ENCODE assay signal across 11 cellular contexts in the genomic region with DNA sequence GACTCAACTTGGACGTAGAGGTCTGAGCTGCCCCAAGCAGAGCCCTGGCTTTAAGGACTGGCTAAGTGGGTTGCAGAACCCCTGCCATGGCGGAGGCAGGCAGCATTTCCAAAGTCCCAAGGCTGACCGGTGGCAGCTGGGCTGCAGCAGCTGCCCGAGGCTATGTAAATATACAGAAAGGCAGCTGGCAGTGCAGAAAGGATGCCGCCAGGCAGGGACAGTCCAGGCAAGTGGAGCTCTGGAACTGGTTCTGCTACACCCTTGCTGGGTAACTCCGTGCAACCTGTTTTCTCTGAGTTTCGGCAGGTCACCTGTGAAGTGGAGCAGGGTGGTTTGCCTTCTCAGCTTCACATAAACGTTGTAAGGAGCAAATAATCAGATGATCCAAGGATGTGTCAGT. TPM values are rescaled to one million over a fixed set of nuclear protein-coding genes. Genes with fewer than 3 reads are reported as not detected.
A peak's percentile ranks its signal among the peaks of the same experiment; 100 is the strongest.
DNase-seq lines count a peak whose midpoint lies in the region; ATAC-seq and TF ChIP-seq lines count a peak whose summit lies in the region.
"Had no signal": no experiment of that assay in that cellular context is flagged by ENCODE, and none has a peak within 500 bp of the region (broad histone marks: within the 10 kb centered on the region; RNA-seq: fewer than 3 reads in every experiment).

No MANE protein-coding gene starts in this region.

- no peaks in the 10 kb centered on the region for H4K20me1 ChIP-seq in GM23338 (replicated peaks; ENCODE audit: insufficient read depth)
- H4K20me1 ChIP-seq in hepatocyte (ENCODE audit: insufficient read depth, poor library complexity, severe bottlenecking): no peaks in the 10 kb centered on the region

- TF ChIP-seq POLR2A in testis (IDR thresholded peaks at IDR 0.05): no peak

- H3K36me3 ChIP-seq in GM23338 (ENCODE audit: insufficient read depth) (no peaks in the 10 kb centered on the region; the same call in 1 of the 2 replicates), hepatocyte (replicated peaks; ENCODE audit: insufficient read depth, low read depth) (no peaks in the 10 kb centered on the region), rectal smooth muscle tissue (ENCODE audit: control insufficient read depth, insufficient read depth, low read length) (no peaks in the 10 kb centered on the region), HAP-1 (replicated peaks) (no peaks in the 10 kb centered on the region), testis (ENCODE audit: low read depth, missing control alignments) (no peaks in the 10 kb centered on the region)
- H3K36me3 ChIP-seq in CD8-positive, alpha-beta T cell (ENCODE audit: insufficient read depth, low read length): no peaks in the 10 kb centered on the region
- H3K36me3 ChIP-seq: heart left ventricle had no signal

- H3K4me3 ChIP-seq in GM23338: no peak overlapping the region
- no peak overlapping the region for H3K4me3 ChIP-seq in hepatocyte
- no peak overlapping the region for H3K4me3 ChIP-seq in rectal smooth muscle tissue (ENCODE audit: low read length)
- no peak overlapping the region for H3K4me3 ChIP-seq in HAP-1
- H3K4me3 ChIP-seq in CD8-positive, alpha-beta T cell (ENCODE audit: low read depth, low read length): no peak overlapping the region
- H3K4me3 ChIP-seq in testis: no peak overlapping the region
- H3K4me3 ChIP-seq: heart left ventricle had no signal

- H3K27me3 ChIP-seq in GM23338 (ENCODE audit: insufficient read depth) (no peaks in the 10 kb centered on the region), hepatocyte (no peaks in the 10 kb centered on the region), rectal smooth muscle tissue (ENCODE audit: control insufficient read depth, insufficient read depth, low read length) (no peaks in the 10 kb centered on the region), HAP-1 (ENCODE audit: low read depth) (no peaks in the 10 kb centered on the region), testis (no peaks in the 10 kb centered on the region)
- no peaks in the 10 kb centered on the region for H3K27me3 ChIP-seq in CD8-positive, alpha-beta T cell (ENCODE audit: insufficient read depth, low read length)
- H3K27me3 ChIP-seq: heart left ventricle had no signal

- no peak overlapping the region for H3K9ac ChIP-seq in rectal smooth muscle tissue (ENCODE audit: low read length)
- H3K9ac ChIP-seq: parathyroid adenoma had no signal

- no peaks in the 10 kb centered on the region for H3F3A ChIP-seq in GM23338 (replicated peaks; ENCODE audit: low read depth)

- WGBS in hepatocyte (ENCODE audit: low lambda C conversion rate, missing lambda C conversion rate): 54% methylated on average over 8 of the region's 8 CpGs
- WGBS in testis, 2 donors: 75 to 89% methylated on average over 8 of the region's 8 CpGs

- in situ Hi-C loops in HAP-1 (cut with MboI; ENCODE audit: low sequenced_read_pairs): no loop called here

- no peaks in the 10 kb centered on the region for H3K9me3 Mint-ChIP-seq in GM23338
- no peaks in the 10 kb centered on the region for H3K9me3 Mint-ChIP-seq in CD8-positive, alpha-beta T cell
- H3K9me3 Mint-ChIP-seq: activated CD4-positive, alpha-beta memory T cell treated with anti-CD3 and anti-CD28 coated beads, Interleukin-2, amount 10 ng/mL, durations not matched to agents 7 days and 5 days had no signal

- H3K27ac Mint-ChIP-seq in GM23338: peak overlapping the region; percentile 84
- no peak overlapping the region for H3K27ac Mint-ChIP-seq in CD8-positive, alpha-beta T cell
- H3K27ac Mint-ChIP-seq: activated CD4-positive, alpha-beta memory T cell treated with anti-CD3 and anti-CD28 coated beads, Interleukin-2, amount 10 ng/mL, durations not matched to agents 7 days and 5 days had no signal

- H3K4me1 Mint-ChIP-seq in GM23338: peaks cover 91% of the 10 kb centered on the region
- H3K4me1 Mint-ChIP-seq in CD8-positive, alpha-beta T cell (ENCODE audit: low read depth): no peaks in the 10 kb centered on the region
- H3K4me1 Mint-ChIP-seq: activated CD4-positive, alpha-beta memory T cell treated with anti-CD3 and anti-CD28 coated beads, Interleukin-2, amount 10 ng/mL, durations not matched to agents 7 days and 5 days had no signal

- H3K79me2 ChIP-seq in GM23338 (replicated peaks; ENCODE audit: insufficient read depth) (peaks cover 6% of the 10 kb centered on the region), hepatocyte (peaks cover 73% of the 10 kb centered on the region)

- H3K27ac ChIP-seq in GM23338 (ENCODE audit: low read depth): 0 out of 2 replicates have a peak overlapping the region, but pooled peaks have one; percentile 42
- peak overlapping the region; percentile 78 for H3K27ac ChIP-seq in hepatocyte
- peak overlapping the region; percentile 83 for H3K27ac ChIP-seq in rectal smooth muscle tissue (ENCODE audit: low read depth, low read length)
- no peak overlapping the region for H3K27ac ChIP-seq in CD8-positive, alpha-beta T cell (ENCODE audit: low read depth, low read length)
- H3K27ac ChIP-seq in testis: no peak overlapping the region
- H3K27ac ChIP-seq: parathyroid adenoma had no signal

- H3K4me2 ChIP-seq in GM23338 (peak overlapping the region; percentile 72; the same call in 1 of the 2 replicates), hepatocyte (peak overlapping the region; percentile 43)

- H3K27me3 Mint-ChIP-seq in GM23338 (ENCODE audit: insufficient read depth, low read depth, poor library complexity): peaks cover 13% of the 10 kb centered on the region
- H3K27me3 Mint-ChIP-seq in CD8-positive, alpha-beta T cell (ENCODE audit: low read depth): no peaks in the 10 kb centered on the region

- H3K9me2 ChIP-seq in GM23338 (ENCODE audit: insufficient read depth) (no peaks in the 10 kb centered on the region), hepatocyte (replicated peaks; ENCODE audit: insufficient read depth) (no peaks in the 10 kb centered on the region)

- intact Hi-C loops in CD8-positive, alpha-beta T cell (cut with DNase I, micrococcal nuclease): no loop called here
- intact Hi-C loops in testis (cut with DNase I; ENCODE audit: low total_unique reads): no loop called here

- H2AFZ ChIP-seq in GM23338: no peak overlapping the region
- H2AFZ ChIP-seq in hepatocyte: no peak overlapping the region
- H2AFZ ChIP-seq: parathyroid adenoma had no signal

- DNase-seq in GM23338 (ENCODE audit: low spot score) (no peak), NCI-H774 (lab: John Stamatoyannopoulos, UW) (peak; percentile 82), hepatocyte (ENCODE audit: low spot score) (no peak), HAP-1 (ENCODE audit: low spot score in 2 of 2) (no peak), testis (no peak)
- DNase-seq in activated CD4-positive, alpha-beta T cell treated with anti-CD3 and anti-CD28 coated beads, Interleukin-2, amount 50 U/mL, for 1 hour: no peak
- DNase-seq in CD8-positive, alpha-beta T cell: no peak
- DNase-seq: activated CD4-positive, alpha-beta memory T cell treated with anti-CD3 and anti-CD28 coated beads, Interleukin-2, amount 10 ng/mL, durations not matched to agents 7 days and 5 days; heart left ventricle had no signal

- POLR2A ChIA-PET in CD8-positive, alpha-beta T cell (lab: Charles Lee): no interaction called here

- TF ChIP-seq CTCF in GM23338 (conservative IDR thresholded peaks at IDR 0.05; ENCODE audit: low read depth in 2 of 2): no peak
- no peak for TF ChIP-seq CTCF in hepatocyte (IDR thresholded peaks at IDR 0.05; ENCODE audit: poor library complexity)
- TF ChIP-seq CTCF in CD8-positive, alpha-beta T cell (IDR thresholded peaks at IDR 0.05): no peak
- TF ChIP-seq CTCF in testis (IDR thresholded peaks at IDR 0.05): no peak

- no peaks in the 10 kb centered on the region for H3K36me3 Mint-ChIP-seq in GM23338 (ENCODE audit: low read depth)
- no peaks in the 10 kb centered on the region for H3K36me3 Mint-ChIP-seq in CD8-positive, alpha-beta T cell

- no peak for ATAC-seq in GM23338
- ATAC-seq in CD8-positive, alpha-beta T cell: no peak
- ATAC-seq: heart left ventricle had no signal

- CTCF ChIA-PET in CD8-positive, alpha-beta T cell (lab: Charles Lee): no interaction called here

- H3K4me1 ChIP-seq in GM23338 (ENCODE audit: insufficient read depth) (peaks cover 81% of the 10 kb centered on the region), hepatocyte (ENCODE audit: insufficient read depth) (peaks cover 78% of the 10 kb centered on the region), rectal smooth muscle tissue (ENCODE audit: control insufficient read depth, insufficient read depth, low read length) (peaks cover 73% of the 10 kb centered on the region), HAP-1 (peaks cover 48% of the 10 kb centered on the region), testis (peaks cover 12% of the 10 kb centered on the region)
- H3K4me1 ChIP-seq in CD8-positive, alpha-beta T cell (ENCODE audit: insufficient read depth, low read length): no peaks in the 10 kb centered on the region

- H3K9me3 ChIP-seq in hepatocyte (ENCODE audit: low read depth) (no peaks in the 10 kb centered on the region), HAP-1 (no peaks in the 10 kb centered on the region), testis (no peaks in the 10 kb centered on the region)
- no peaks in the 10 kb centered on the region for H3K9me3 ChIP-seq in CD8-positive, alpha-beta T cell (ENCODE audit: low read length)
- H3K9me3 ChIP-seq: heart left ventricle had no signal

- H3K4me3 Mint-ChIP-seq in GM23338: no peak overlapping the region
- no peak overlapping the region for H3K4me3 Mint-ChIP-seq in CD8-positive, alpha-beta T cell
- H3K4me3 Mint-ChIP-seq: activated CD4-positive, alpha-beta memory T cell treated with anti-CD3 and anti-CD28 coated beads, Interleukin-2, amount 10 ng/mL, durations not matched to agents 7 days and 5 days had no signal

TF ChIP-seq in GM23338, 12 proteins besides CTCF, POLR2A, EP300 and RAD21 (continues in another document):
- TF ChIP-seq STAT1 (IDR thresholded peaks at IDR 0.05; ENCODE audit: unreplicated experiment): no peak
- no peak for TF ChIP-seq EZH2 (IDR thresholded peaks at IDR 0.05; ENCODE audit: low read depth, unreplicated experiment)
- TF ChIP-seq NANOG (IDR thresholded peaks at IDR 0.05; ENCODE audit: borderline replicate concordance): no peak
- TF ChIP-seq, protein P1, sequence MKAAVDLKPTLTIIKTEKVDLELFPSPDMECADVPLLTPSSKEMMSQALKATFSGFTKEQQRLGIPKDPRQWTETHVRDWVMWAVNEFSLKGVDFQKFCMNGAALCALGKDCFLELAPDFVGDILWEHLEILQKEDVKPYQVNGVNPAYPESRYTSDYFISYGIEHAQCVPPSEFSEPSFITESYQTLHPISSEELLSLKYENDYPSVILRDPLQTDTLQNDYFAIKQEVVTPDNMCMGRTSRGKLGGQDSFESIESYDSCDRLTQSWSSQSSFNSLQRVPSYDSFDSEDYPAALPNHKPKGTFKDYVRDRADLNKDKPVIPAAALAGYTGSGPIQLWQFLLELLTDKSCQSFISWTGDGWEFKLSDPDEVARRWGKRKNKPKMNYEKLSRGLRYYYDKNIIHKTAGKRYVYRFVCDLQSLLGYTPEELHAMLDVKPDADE (IDR thresholded peaks at IDR 0.05): no peak

RNA-seq across cellular contexts. Expression of a gene that starts 46.0 kb away (rescaled TPM):
- total RNA-seq in GM23338 (2014; rRNA removed; shearing (Covaris generic)): 8.4 and 14.0 TPM in 2 replicates
- polyA plus RNA-seq in GM23338 (2016; fragmentation: Nextera tagmentation; extraction: Ambion mirVana): 1.5 and 1.7 TPM in 2 replicates
- 15.5 and 20.8 TPM in 2 replicates for total RNA-seq in hepatocyte
- polyA plus RNA-seq in hepatocyte: 36.1 and 48.3 TPM in 2 replicates
- total RNA-seq in CD8-positive, alpha-beta T cell: 1 to 10 TPM; 2.4 to 3.0 TPM
- total RNA-seq in testis: 10 to 100 TPM; 21.2 to 22.3 TPM
- 8.6 TPM for polyA plus RNA-seq in testis (ENCODE audit: insufficient read depth, low read depth, low replicate concordance)

Comparison
In these comparisons a context has a peak if more than half of its experiments do, and no peak if none do; other contexts are left out.
1. H3K27ac ChIP-seq: peak in GM23338 (single experiment), hepatocyte (single experiment) and rectal smooth muscle tissue (single experiment); none in CD8-positive, alpha-beta T cell (single experiment) and testis (0 of 2).